In the genomic region with DNA sequence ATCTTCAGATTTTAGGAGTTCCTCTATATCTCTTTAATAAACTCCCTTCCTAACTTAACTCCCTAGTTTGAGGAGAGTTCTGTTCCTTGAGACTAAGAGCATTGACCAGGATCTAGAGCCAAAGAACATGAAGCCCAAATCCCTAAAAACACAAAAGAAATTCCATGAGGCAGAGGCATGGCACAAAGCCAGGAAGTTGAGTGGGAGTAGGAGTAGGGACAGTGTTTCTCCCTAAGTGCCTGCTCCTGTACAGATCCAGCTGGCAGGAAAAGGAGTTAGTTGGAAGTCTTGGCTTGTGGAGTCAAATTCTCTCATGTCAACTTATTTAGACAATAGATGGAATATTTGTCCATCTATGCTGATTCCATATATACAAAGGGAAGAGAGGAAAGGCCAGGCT, we compare ENCODE assay signal across 19 cellular contexts. TPM values are rescaled to one million over a fixed set of nuclear protein-coding genes. Genes with fewer than 3 reads are reported as not detected.
A peak's percentile ranks its signal among the peaks of the same experiment; 100 is the strongest.
DNase-seq lines count a peak whose midpoint lies in the region; TF ChIP-seq lines count a peak whose summit lies in the region.
"Had no signal": no experiment of that assay in that cellular context is flagged by ENCODE, and none has a peak within 500 bp of the region (broad histone marks: within the 10 kb centered on the region; RNA-seq: fewer than 3 reads in every experiment).

No MANE protein-coding gene starts in this region.

- POLR2A ChIA-PET in MCF 10A (lab: Yijun Ruan, JAX), result no interaction called here

- peaks cover 3% of the 10 kb centered on the region for H3K27me3 Mint-ChIP-seq in MCF 10A (ENCODE audit: insufficient read depth, unreplicated experiment)
- H3K27me3 Mint-ChIP-seq: CD4-positive, CD25-positive, alpha-beta regulatory T cell had no signal

- dilution Hi-C loops in mammary epithelial cell (cut with HindIII; ENCODE audit: low sequenced_read_pairs), result no loop called here

- H3K4me3 Mint-ChIP-seq in MCF 10A (ENCODE audit: unreplicated experiment), result no peak overlapping the region
- H3K4me3 Mint-ChIP-seq: CD4-positive, CD25-positive, alpha-beta regulatory T cell; H9 had no signal

- no peak overlapping the region for H3K27ac ChIP-seq in mammary epithelial cell (ENCODE audit: insufficient read depth, low read depth, low read length)
- peak overlapping the region; percentile 16; the same call in 1 of the 2 replicates for H3K27ac ChIP-seq in SJCRH30
- H3K27ac ChIP-seq in hepatocyte, result no peak overlapping the region
- H3K27ac ChIP-seq in WERI-Rb-1, result no peak overlapping the region
- H3K27ac ChIP-seq: GM23248 had no signal

- H3K36me3 ChIP-seq in mammary epithelial cell (ENCODE audit: insufficient read depth, low read length) (no peaks in the 10 kb centered on the region), SJCRH30 (peaks cover 5% of the 10 kb centered on the region; the same call in 1 of the 2 replicates), hepatocyte (replicated peaks; ENCODE audit: insufficient read depth, low read depth) (no peaks in the 10 kb centered on the region), WERI-Rb-1 (peaks cover 11% of the 10 kb centered on the region)

- H3K9me3 ChIP-seq in mammary epithelial cell (replicated peaks; ENCODE audit: insufficient read depth, low read length) (no peaks in the 10 kb centered on the region), SJCRH30 (replicated peaks) (no peaks in the 10 kb centered on the region; the same call in 1 of the 2 replicates), hepatocyte (ENCODE audit: low read depth) (no peaks in the 10 kb centered on the region), WERI-Rb-1 (ENCODE audit: severe bottlenecking) (peaks cover 5% of the 10 kb centered on the region)

- H2AFZ ChIP-seq in mammary epithelial cell (ENCODE audit: low read depth, low read length) (no peak overlapping the region), hepatocyte (no peak overlapping the region)
- H2AFZ ChIP-seq: GM23248 had no signal

- H3K27me3 ChIP-seq in mammary epithelial cell (ENCODE audit: insufficient read depth, low read length) (no peaks in the 10 kb centered on the region), SJCRH30 (no peaks in the 10 kb centered on the region), hepatocyte (no peaks in the 10 kb centered on the region), WERI-Rb-1 (ENCODE audit: insufficient read depth, low read depth, severe bottlenecking) (no peaks in the 10 kb centered on the region)

- H3K4me3 ChIP-seq in mammary epithelial cell (replicated peaks in 1 of 3; ENCODE audit: insufficient read depth in 1 of 3, low read depth in 2 of 3, low read length in 3 of 3) (no peak overlapping the region), SJCRH30 (no peak overlapping the region), hepatocyte (no peak overlapping the region), WERI-Rb-1 (ENCODE audit: low read depth, low read length) (no peak overlapping the region)
- H3K4me3 ChIP-seq: GM23248 had no signal

- no peak overlapping the region for H3K9ac ChIP-seq in mammary epithelial cell (ENCODE audit: insufficient read depth, low read length)
- H3K9ac ChIP-seq: GM23248 had no signal

- peaks cover 6% of the 10 kb centered on the region for H3K36me3 Mint-ChIP-seq in MCF 10A (ENCODE audit: insufficient read depth, unreplicated experiment)
- H3K36me3 Mint-ChIP-seq: CD4-positive, CD25-positive, alpha-beta regulatory T cell had no signal

- H3K4me2 ChIP-seq in mammary epithelial cell (ENCODE audit: insufficient read depth, low read depth, low read length) (no peak overlapping the region), hepatocyte (no peak overlapping the region)

- peaks cover 23% of the 10 kb centered on the region for H3K4me1 Mint-ChIP-seq in MCF 10A (ENCODE audit: insufficient read depth, unreplicated experiment)
- H3K4me1 Mint-ChIP-seq: CD4-positive, CD25-positive, alpha-beta regulatory T cell; H9 had no signal

- no peak overlapping the region for H3K27ac Mint-ChIP-seq in MCF 10A (ENCODE audit: low read depth, unreplicated experiment)
- H3K27ac Mint-ChIP-seq: CD4-positive, CD25-positive, alpha-beta regulatory T cell had no signal

- H4K20me1 ChIP-seq in mammary epithelial cell (ENCODE audit: insufficient read depth, low read length) (no peaks in the 10 kb centered on the region), hepatocyte (ENCODE audit: insufficient read depth, poor library complexity, severe bottlenecking) (no peaks in the 10 kb centered on the region)

- DNase-seq in MCF 10A (ENCODE audit: unreplicated experiment) (peak; percentile 47), mammary epithelial cell (no peak), SJCRH30 (peak; percentile 61 to 72), myocyte (ENCODE audit: low read depth) (peak; percentile 82), SK-N-DZ (ENCODE audit: low spot score) (no peak), hepatocyte (ENCODE audit: low spot score) (no peak), WERI-Rb-1 (no peak)
- DNase-seq: CD4-positive, CD25-positive, alpha-beta regulatory T cell; DMS79 treated with DMSO at 0.1 percent for 48 hours; GM23248; H9; NCI-H1092 treated with DMSO at 0.1 percent for 48 hours; NCI-H1436 treated with DMSO at 0.1 percent for 48 hours; NCI-H1930; NCI-H526 treated with DMSO at 0.1 percent for 48 hours had no signal

- H3K9me2 ChIP-seq in hepatocyte (replicated peaks; ENCODE audit: insufficient read depth), result no peaks in the 10 kb centered on the region

- H3K4me1 ChIP-seq in mammary epithelial cell (ENCODE audit: insufficient read depth, low read length) (no peaks in the 10 kb centered on the region), SJCRH30 (peaks cover 16% of the 10 kb centered on the region), hepatocyte (ENCODE audit: insufficient read depth) (no peaks in the 10 kb centered on the region)

- TF ChIP-seq CTCF in MCF 10A (IDR thresholded peaks at IDR 0.05; ENCODE audit: unreplicated experiment) (no peak), mammary epithelial cell (conservative IDR thresholded peaks at IDR 0.05 in 1 of 2, IDR thresholded peaks at IDR 0.05 in 1 of 2; ENCODE audit: extremely low read depth in 1 of 2, insufficient read depth in 1 of 2, low read depth in 1 of 2, low read length in 2 of 2) (no peak), hepatocyte (IDR thresholded peaks at IDR 0.05; ENCODE audit: poor library complexity) (no peak), WERI-Rb-1 (IDR thresholded peaks at IDR 0.05; ENCODE audit: low read depth, low read length) (no peak)

- no peaks in the 10 kb centered on the region for H3K9me3 Mint-ChIP-seq in MCF 10A (ENCODE audit: unreplicated experiment)

- H3K79me2 ChIP-seq in mammary epithelial cell (ENCODE audit: insufficient read depth, low read length), result no peaks in the 10 kb centered on the region
- H3K79me2 ChIP-seq in hepatocyte, result no peaks in the 10 kb centered on the region

- intact Hi-C loops in MCF 10A (cut with micrococcal nuclease), result no loop called here
- intact Hi-C loops in mammary epithelial cell (cut with micrococcal nuclease), result no loop called here

- in situ Hi-C loops in mammary epithelial cell (cut with MboI; ENCODE audit: low sequenced_read_pairs in 2 of 2), result no loop called here

- BruUV-seq in MCF 10A (replicated peaks; lab: Mats Ljungman, UMichigan) (no TSS peak), mammary epithelial cell (replicated peaks; lab: Mats Ljungman, UMichigan) (no TSS peak)

- CTCF ChIA-PET in MCF 10A (lab: Yijun Ruan, JAX), result interaction anchor here (0.6 kb wide), 2 partner anchors 72 to 106 kb away, joined by 4 read pairs; no protein-coding TSS in a partner anchor
- CTCF ChIA-PET in mammary epithelial cell (lab: Charles Lee; ENCODE audit: low non-redundant PET), result no interaction called here

RNA-seq across cellular contexts. Expression of gene ACTC1, which starts 11.4 kb away (rescaled TPM):
- not detected in 2 replicates for total RNA-seq in MCF 10A (2022)
- not detected for total RNA-seq in mammary epithelial cell
- polyA plus RNA-seq in mammary epithelial cell, result 0.16 TPM
- polyA minus RNA-seq in mammary epithelial cell, result not detected
- total RNA-seq in SJCRH30 (2014; rRNA removed; shearing (Covaris generic)), result 323 and 325 TPM in 2 replicates
- total RNA-seq in myocyte, result 6,424 and 7,970 TPM in 2 replicates
- polyA plus RNA-seq in myocyte (2012), result 9,191 TPM
- not detected in 2 replicates for polyA plus RNA-seq in SK-N-DZ (2014; cell fraction: cytosol; rRNA removed)
- polyA plus RNA-seq in SK-N-DZ (2014; cell fraction: nucleus; rRNA removed), result not detected in 2 replicates
- 0.96 and 1.7 TPM in 2 replicates for total RNA-seq in hepatocyte
- 4.7 and 5.0 TPM in 2 replicates for polyA plus RNA-seq in hepatocyte
- total RNA-seq: CD4-positive, CD25-positive, alpha-beta regulatory T cell; OCI-LY7; SK-MEL-5 had no signal
- polyA plus RNA-seq: CD4-positive, CD25-positive, alpha-beta regulatory T cell had no signal

RNA-seq across cellular contexts. Expression of gene GJD2, which starts 29.2 kb away (rescaled TPM):
- not detected in 2 replicates for total RNA-seq in MCF 10A (2022)
- not detected for total RNA-seq in mammary epithelial cell
- not detected for polyA plus RNA-seq in mammary epithelial cell
- polyA minus RNA-seq in mammary epithelial cell, result not detected
- total RNA-seq in SJCRH30 (2014; rRNA removed; shearing (Covaris generic)), result not detected in 2 replicates
- total RNA-seq in myocyte, result 0.05 TPM in 1 of 2 replicates, not detected in the other
- not detected for polyA plus RNA-seq in myocyte (2012)
- 0.20 and 0.23 TPM in 2 replicates for polyA plus RNA-seq in SK-N-DZ (2014; cell fraction: cytosol; rRNA removed)
- polyA plus RNA-seq in SK-N-DZ (2014; cell fraction: nucleus; rRNA removed), result 0.46 TPM in 2 replicates
- total RNA-seq in hepatocyte, result 0.07 TPM in 1 of 2 replicates, not detected in the other
- not detected in 2 replicates for polyA plus RNA-seq in hepatocyte
- total RNA-seq: CD4-positive, CD25-positive, alpha-beta regulatory T cell; GM23248; H9; OCI-LY7; Right ventricle myocardium inferior; SK-MEL-5 had no signal
- polyA plus RNA-seq: BJ; CD4-positive, CD25-positive, alpha-beta regulatory T cell; GM23248 had no signal

Comparison
In these comparisons a context has a peak if more than half of its experiments do, and no peak if none do; other contexts are left out.
1. DNase-seq: peak in MCF 10A (single experiment), SJCRH30 (2 of 2) and myocyte (single experiment); none in mammary epithelial cell (single experiment), SK-N-DZ (single experiment), hepatocyte (single experiment) and WERI-Rb-1 (single experiment).
2. RNA of gene ACTC1, which starts 11.4 kb away (total RNA-seq): 6,424 to 7,970 TPM in myocyte and 323 to 325 TPM in SJCRH30; 0.96 to 1.7 TPM in hepatocyte, not detected in MCF 10A and not detected in mammary epithelial cell; every median in the first group is over 100 times any median in the second.